28 cellular contexts compared by ENCODE assay signal in genomic region chr7:32779167-32779566, GRCh38.
"Had no signal": no experiment of that assay in that cellular context is flagged by ENCODE, and none has a peak within 500 bp of the region (broad histone marks: within the 10 kb centered on the region; RNA-seq: fewer than 3 reads in every experiment).

No MANE protein-coding gene starts in this region.

- ATAC-seq: activated CD4-positive, CD25-positive, alpha-beta regulatory T cell treated with anti-CD3 and anti-CD28 coated beads, Interleukin-2, amount 50 U/mL, for 24 hours; body of pancreas; WTC11 had no signal

- H3K27me3 ChIP-seq: body of pancreas, breast epithelium, Peyer's patch, SJSA1 had no signal

- H3K9me3 Mint-ChIP-seq: activated CD4-positive, alpha-beta memory T cell treated with anti-CD3 and anti-CD28 coated beads for 36 hours; T-helper 1 cell treated with Interleukin-12 subunit alpha and Interleukin-12 subunit beta and Interleukin-4 antibody, amounts not matched to agents 30 μg/mL and 1 μg/mL, for 36 hours; T-helper 2 cell treated with Interferon-gamma antibody and Interleukin-4, amounts not matched to agents 5 μg/mL and 100 μg/mL, for 36 hours had no signal

- H3K36me3 ChIP-seq: breast epithelium, Peyer's patch, SJSA1 had no signal

- H3K4me1 Mint-ChIP-seq: activated naive CD4-positive, alpha-beta T cell treated with anti-CD3 and anti-CD28 coated beads, Interleukin-2, amount 50 U/mL, for 24 hours had no signal

- H3K27ac Mint-ChIP-seq: activated CD4-positive, alpha-beta memory T cell treated with anti-CD3 and anti-CD28 coated beads for 36 hours; activated naive CD4-positive, alpha-beta T cell treated with anti-CD3 and anti-CD28 coated beads, Interleukin-2, amount 50 U/mL, for 24 hours; activated naive CD8-positive, alpha-beta T cell treated with anti-CD3 and anti-CD28 coated beads, Interleukin-2, amount 10 ng/mL, durations not matched to agents 7 days and 5 days; T-helper 1 cell treated with Interleukin-12 subunit alpha and Interleukin-12 subunit beta and Interleukin-4 antibody, amounts not matched to agents 30 μg/mL and 1 μg/mL, for 36 hours; T-helper 2 cell treated with Interferon-gamma antibody and Interleukin-4, amounts not matched to agents 5 μg/mL and 100 μg/mL, for 36 hours; WTC11 had no signal

- H3K4me2 ChIP-seq: SK-N-SH had no signal

- H3K9me2 ChIP-seq: SK-N-SH had no signal

- H3K36me3 Mint-ChIP-seq: activated CD4-positive, alpha-beta memory T cell treated with anti-CD3 and anti-CD28 coated beads for 36 hours; activated naive CD4-positive, alpha-beta T cell treated with anti-CD3 and anti-CD28 coated beads, Interleukin-2, amount 50 U/mL, for 24 hours; activated naive CD8-positive, alpha-beta T cell treated with anti-CD3 and anti-CD28 coated beads, Interleukin-2, amount 10 ng/mL, durations not matched to agents 7 days and 5 days; WTC11 had no signal

- H3K27ac ChIP-seq: body of pancreas, breast epithelium, Peyer's patch, SJSA1 had no signal

- H3K4me3 ChIP-seq: body of pancreas, breast epithelium, Peyer's patch, SJSA1 had no signal

- H3K4me3 Mint-ChIP-seq: activated CD4-positive, alpha-beta memory T cell treated with anti-CD3 and anti-CD28 coated beads for 36 hours; activated naive CD4-positive, alpha-beta T cell treated with anti-CD3 and anti-CD28 coated beads, Interleukin-2, amount 50 U/mL, for 24 hours; activated naive CD8-positive, alpha-beta T cell treated with anti-CD3 and anti-CD28 coated beads, Interleukin-2, amount 10 ng/mL, durations not matched to agents 7 days and 5 days; T-helper 1 cell treated with Interleukin-12 subunit alpha and Interleukin-12 subunit beta and Interleukin-4 antibody, amounts not matched to agents 30 μg/mL and 1 μg/mL, for 36 hours; T-helper 2 cell treated with Interferon-gamma antibody and Interleukin-4, amounts not matched to agents 5 μg/mL and 100 μg/mL, for 36 hours; WTC11 had no signal

- H3K4me1 ChIP-seq: body of pancreas, breast epithelium, Peyer's patch had no signal

- H3K9ac ChIP-seq: SK-N-SH had no signal

- H3K9me3 ChIP-seq: body of pancreas, breast epithelium, Peyer's patch, SJSA1, SK-N-SH had no signal

- DNase-seq: activated CD4-positive, alpha-beta memory T cell treated with anti-CD3 and anti-CD28 coated beads for 36 hours; activated CD4-positive, alpha-beta T cell treated with anti-CD3 and anti-CD28 coated beads for 4 hours; activated CD4-positive, alpha-beta T cell treated with anti-CD3 and anti-CD28 coated beads, Interleukin-2, amount 50 U/mL, for 1 hour; activated CD8-positive, alpha-beta memory T cell treated with anti-CD3 and anti-CD28 coated beads, Interleukin-2, amount 50 U/mL, for 4 hours; activated effector memory CD4-positive, alpha-beta T cell treated with anti-CD3 and anti-CD28 coated beads, Interleukin-2, amount 50 U/mL, for 16 hours; activated naive CD4-positive, alpha-beta T cell; activated naive CD8-positive, alpha-beta T cell treated with anti-CD3 and anti-CD28 coated beads, Interleukin-2, amount 10 ng/mL, durations not matched to agents 7 days and 5 days; activated T-cell treated with anti-CD3 and anti-CD28 coated beads for 4 hours; activated T-cell treated with anti-CD3 and anti-CD28 coated beads, Interleukin-2, amount 50 U/mL, for 48 hours; body of pancreas; Karpas-422; NCI-H1105; NCI-H1417 treated with DMSO at 0.1 percent for 48 hours; NCI-H187 treated with DMSO at 0.1 percent for 48 hours; NCI-H2081; NCI-H345; NCI-H524 treated with DMSO at 0.1 percent for 48 hours; Peyer's patch; RPMI8226; SHP77 treated with DMSO at 0.1 percent for 48 hours; SK-N-SH had no signal
